ENCODE assay signal across 9 cellular contexts in genomic region chr14:93788557-93789365, GRCh38. TPM values are rescaled to one million over a fixed set of nuclear protein-coding genes. Genes with fewer than 3 reads are reported as not detected.
DNase-seq lines count a peak whose midpoint lies in the region; ATAC-seq, FAIRE-seq and TF ChIP-seq lines count a peak whose summit lies in the region.
"Had no signal": no experiment of that assay in that cellular context is flagged by ENCODE, and none has a peak within 500 bp of the region (broad histone marks: within the 10 kb centered on the region; RNA-seq: fewer than 3 reads in every experiment).

No MANE protein-coding gene starts in this region.

- H4K20me1 ChIP-seq in neural progenitor cell (ENCODE audit: low read depth): peaks cover 9% of the 10 kb centered on the region

- no peaks in the 10 kb centered on the region for H3K79me2 ChIP-seq in neural progenitor cell (ENCODE audit: low read depth)

- CTCF ChIA-PET in activated CD8-positive, alpha-beta T cell treated with anti-CD3 and anti-CD28 coated beads, Interleukin-2, amount 10 ng/mL, durations not matched to agents 7 days and 5 days (lab: Charles Lee): no interaction called here
- CTCF ChIA-PET in activated CD4-positive, alpha-beta memory T cell treated with anti-CD3 and anti-CD28 coated beads for 36 hours (lab: Charles Lee): no interaction called here

- peaks cover 31% of the 10 kb centered on the region for H3K27me3 Mint-ChIP-seq in neural progenitor cell (ENCODE audit: insufficient read depth, low read depth)
- peaks cover 63% of the 10 kb centered on the region for H3K27me3 Mint-ChIP-seq in activated CD8-positive, alpha-beta T cell treated with anti-CD3 and anti-CD28 coated beads, Interleukin-2, amount 10 ng/mL, durations not matched to agents 7 days and 5 days (ENCODE audit: low read depth)
- peaks cover 2% of the 10 kb centered on the region; the same call in 1 of the 2 replicates for H3K27me3 Mint-ChIP-seq in HFFc6 (ENCODE audit: insufficient read depth)
- peaks cover 52% of the 10 kb centered on the region for H3K27me3 Mint-ChIP-seq in activated CD4-positive, alpha-beta memory T cell treated with anti-CD3 and anti-CD28 coated beads for 36 hours

- H3K9me3 ChIP-seq in neural progenitor cell (ENCODE audit: low read depth): no peaks in the 10 kb centered on the region

- no peak for ATAC-seq in activated CD8-positive, alpha-beta T cell treated with anti-CD3 and anti-CD28 coated beads, Interleukin-2, amount 10 ng/mL, durations not matched to agents 7 days and 5 days
- no peak for ATAC-seq in GM21390 (IDR thresholded peaks at IDR 0.05; ENCODE audit: unreplicated experiment)

- H3K27me3 ChIP-seq in neural progenitor cell: peaks cover 23% of the 10 kb centered on the region

- H3F3A ChIP-seq in neural progenitor cell (ENCODE audit: low read depth): peaks cover 30% of the 10 kb centered on the region

- DNase-seq in GM03348 (ENCODE audit: low spot score) (peak; percentile 61), NCI-H526 treated with DMSO at 0.1 percent for 48 hours (lab: John Stamatoyannopoulos, UW) (peak; percentile 50), frontal cortex (ENCODE audit: low spot score in 2 of 2) (peak; percentile 83 to 90), neural progenitor cell (ENCODE audit: low spot score) (peak; percentile 80), HFFc6 (no peak)
- DNase-seq in activated CD8-positive, alpha-beta T cell treated with anti-CD3 and anti-CD28 coated beads, Interleukin-2, amount 10 ng/mL, durations not matched to agents 7 days and 5 days: no peak
- no peak for DNase-seq in activated CD4-positive, alpha-beta memory T cell treated with anti-CD3 and anti-CD28 coated beads for 36 hours

- no peak for FAIRE-seq in frontal cortex (lab: Jason Lieb, UNC)
- FAIRE-seq: colon had no signal

- intact Hi-C loops in activated CD4-positive, alpha-beta memory T cell treated with anti-CD3 and anti-CD28 coated beads for 36 hours (cut with micrococcal nuclease): no loop called here

- peaks cover 17% of the 10 kb centered on the region for H3K4me1 Mint-ChIP-seq in neural progenitor cell
- H3K4me1 Mint-ChIP-seq in activated CD8-positive, alpha-beta T cell treated with anti-CD3 and anti-CD28 coated beads, Interleukin-2, amount 10 ng/mL, durations not matched to agents 7 days and 5 days (ENCODE audit: low read depth): no peaks in the 10 kb centered on the region
- H3K4me1 Mint-ChIP-seq in HFFc6 (ENCODE audit: low read depth): no peaks in the 10 kb centered on the region
- peaks cover 9% of the 10 kb centered on the region for H3K4me1 Mint-ChIP-seq in activated CD4-positive, alpha-beta memory T cell treated with anti-CD3 and anti-CD28 coated beads for 36 hours (ENCODE audit: low read depth)

- peak overlapping the region; percentile 93 for H3K27ac Mint-ChIP-seq in neural progenitor cell
- no peak overlapping the region for H3K27ac Mint-ChIP-seq in activated CD8-positive, alpha-beta T cell treated with anti-CD3 and anti-CD28 coated beads, Interleukin-2, amount 10 ng/mL, durations not matched to agents 7 days and 5 days
- H3K27ac Mint-ChIP-seq in HFFc6: no peak overlapping the region
- no peak overlapping the region for H3K27ac Mint-ChIP-seq in activated CD4-positive, alpha-beta memory T cell treated with anti-CD3 and anti-CD28 coated beads for 36 hours

- H3K4me3 ChIP-seq in neural progenitor cell: peak overlapping the region; percentile 94

- H3K9me3 Mint-ChIP-seq in neural progenitor cell (peaks cover 6% of the 10 kb centered on the region), HFFc6 (peaks cover 61% of the 10 kb centered on the region)
- no peaks in the 10 kb centered on the region for H3K9me3 Mint-ChIP-seq in activated CD8-positive, alpha-beta T cell treated with anti-CD3 and anti-CD28 coated beads, Interleukin-2, amount 10 ng/mL, durations not matched to agents 7 days and 5 days (ENCODE audit: insufficient read depth)
- H3K9me3 Mint-ChIP-seq in activated CD4-positive, alpha-beta memory T cell treated with anti-CD3 and anti-CD28 coated beads for 36 hours: no peaks in the 10 kb centered on the region

- peak overlapping the region; percentile 97 for H3K4me2 ChIP-seq in neural progenitor cell

- no peak overlapping the region for H3K27ac ChIP-seq in neural progenitor cell

- H3K4me3 Mint-ChIP-seq in neural progenitor cell: peak overlapping the region; percentile 88
- H3K4me3 Mint-ChIP-seq in activated CD8-positive, alpha-beta T cell treated with anti-CD3 and anti-CD28 coated beads, Interleukin-2, amount 10 ng/mL, durations not matched to agents 7 days and 5 days: no peak overlapping the region
- no peak overlapping the region for H3K4me3 Mint-ChIP-seq in HFFc6
- no peak overlapping the region for H3K4me3 Mint-ChIP-seq in activated CD4-positive, alpha-beta memory T cell treated with anti-CD3 and anti-CD28 coated beads for 36 hours

- POLR2A ChIA-PET in activated CD8-positive, alpha-beta T cell treated with anti-CD3 and anti-CD28 coated beads, Interleukin-2, amount 10 ng/mL, durations not matched to agents 7 days and 5 days (lab: Charles Lee): no interaction called here
- POLR2A ChIA-PET in activated CD4-positive, alpha-beta memory T cell treated with anti-CD3 and anti-CD28 coated beads for 36 hours (lab: Charles Lee): no interaction called here

- no peak overlapping the region for H3K9ac ChIP-seq in neural progenitor cell

- TF ChIP-seq CTCF in neural progenitor cell (IDR thresholded peaks at IDR 0.05): peak; percentile 35
- no peak for TF ChIP-seq CTCF in HFFc6 (IDR thresholded peaks at IDR 0.05)

- H3K36me3 Mint-ChIP-seq in neural progenitor cell: no peaks in the 10 kb centered on the region
- H3K36me3 Mint-ChIP-seq in activated CD8-positive, alpha-beta T cell treated with anti-CD3 and anti-CD28 coated beads, Interleukin-2, amount 10 ng/mL, durations not matched to agents 7 days and 5 days (ENCODE audit: low read depth): no peaks in the 10 kb centered on the region
- peaks cover 11% of the 10 kb centered on the region for H3K36me3 Mint-ChIP-seq in HFFc6 (ENCODE audit: low read depth)
- H3K36me3 Mint-ChIP-seq in activated CD4-positive, alpha-beta memory T cell treated with anti-CD3 and anti-CD28 coated beads for 36 hours: no peaks in the 10 kb centered on the region

- H3K36me3 ChIP-seq in neural progenitor cell: no peaks in the 10 kb centered on the region

- H3K4me1 ChIP-seq in neural progenitor cell: peaks cover 9% of the 10 kb centered on the region

- peak overlapping the region; percentile 98 for H2AFZ ChIP-seq in neural progenitor cell (replicated peaks)

RNA-seq across cellular contexts. Expression of gene PRIMA1, which starts 0.5 kb away (rescaled TPM):
- total RNA-seq in frontal cortex: under 0.01 TPM
- total RNA-seq in neural progenitor cell (ENCODE audit: low replicate concordance): 2.5 and 2.8 TPM in 2 replicates
- total RNA-seq in activated CD8-positive, alpha-beta T cell treated with anti-CD3 and anti-CD28 coated beads, Interleukin-2, amount 10 ng/mL, durations not matched to agents 7 days and 5 days: not detected
- total RNA-seq in HFFc6 (2021; fragmentation: NEBNext Ultra II Directional; extraction: Animal tissue kit (Norgen Biotek cat#: 25700)): not detected
- not detected for total RNA-seq in activated CD4-positive, alpha-beta memory T cell treated with anti-CD3 and anti-CD28 coated beads for 36 hours

Comparison
In these comparisons a context has a peak if more than half of its experiments do, and no peak if none do; other contexts are left out.
1. DNase-seq: peak in GM03348 (single experiment), NCI-H526 treated with DMSO at 0.1 percent for 48 hours (single experiment), frontal cortex (2 of 2) and neural progenitor cell (single experiment); none in activated CD8-positive, alpha-beta T cell treated with anti-CD3 and anti-CD28 coated beads, Interleukin-2, amount 10 ng/mL, durations not matched to agents 7 days and 5 days (single experiment), HFFc6 (single experiment) and activated CD4-positive, alpha-beta memory T cell treated with anti-CD3 and anti-CD28 coated beads for 36 hours (single experiment).